15 cellular contexts compared by ENCODE assay signal in genomic region chr18:34358923-34359322, GRCh38.
A peak's percentile ranks its signal among the peaks of the same experiment; 100 is the strongest.
DNase-seq lines count a peak whose midpoint lies in the region; ATAC-seq and FAIRE-seq lines count a peak whose summit lies in the region.
"Had no signal": no experiment of that assay in that cellular context is flagged by ENCODE, and none has a peak within 500 bp of the region (broad histone marks: within the 10 kb centered on the region; RNA-seq: fewer than 3 reads in every experiment).

No MANE protein-coding gene starts in this region.

- peak overlapping the region in 1 of 2 donors; percentile 88 for H3K27ac Mint-ChIP-seq in stimulated activated naive CD8-positive, alpha-beta T cell treated with anti-CD3 and anti-CD28 coated beads, Interleukin-15, amount 100 ng/mL, for 72 hours
- H3K27ac Mint-ChIP-seq: activated naive CD8-positive, alpha-beta T cell had no signal

- no peak for DNase-seq in stimulated activated naive CD8-positive, alpha-beta T cell treated with anti-CD3 and anti-CD28 coated beads, Interleukin-15, Interleukin-2, amounts not matched to agents 100 U/mL and 50 U/mL, for 24 hours
- no peak for DNase-seq in stimulated activated naive CD8-positive, alpha-beta T cell treated with anti-CD3 and anti-CD28 coated beads, Interleukin-15, amount 100 ng/mL, for 72 hours
- DNase-seq in AG20443 (ENCODE audit: low spot score): no peak
- DNase-seq in RCC 7860 (ENCODE audit: low spot score): no peak
- no peak for DNase-seq in NCI-H1694 treated with DMSO at 0.1 percent for 48 hours (lab: John Stamatoyannopoulos, UW)
- DNase-seq in 8988T: no peak
- DNase-seq: activated CD4-positive, alpha-beta T cell treated with anti-CD3 and anti-CD28 coated beads, Interleukin-2, amount 50 U/mL, for 4 hours; DMS79; foreskin keratinocyte; nucleus accumbens; stimulated activated naive CD4-positive, alpha-beta T cell treated with Interleukin-2 at 50 U/mL for 16 hours had no signal

- ATAC-seq in stimulated activated naive CD8-positive, alpha-beta T cell treated with anti-CD3 and anti-CD28 coated beads, Interleukin-15, Interleukin-2, amounts not matched to agents 100 U/mL and 50 U/mL, for 24 hours: peak; percentile 68
- no peak for ATAC-seq in stimulated activated naive CD8-positive, alpha-beta T cell treated with anti-CD3 and anti-CD28 coated beads, Interleukin-15, amount 100 ng/mL, for 72 hours
- peak; percentile 92 for ATAC-seq in GM21717 (IDR thresholded peaks at IDR 0.05; ENCODE audit: unreplicated experiment)
- ATAC-seq in HG03280 (IDR thresholded peaks at IDR 0.05; ENCODE audit: unreplicated experiment): peak; percentile 79
- ATAC-seq: foreskin keratinocyte had no signal

- no peaks in the 10 kb centered on the region for H3K4me1 Mint-ChIP-seq in stimulated activated naive CD8-positive, alpha-beta T cell treated with anti-CD3 and anti-CD28 coated beads, Interleukin-15, amount 100 ng/mL, for 72 hours

- H3K27me3 Mint-ChIP-seq in stimulated activated naive CD8-positive, alpha-beta T cell treated with anti-CD3 and anti-CD28 coated beads, Interleukin-15, amount 100 ng/mL, for 72 hours: no peaks in the 10 kb centered on the region
- H3K27me3 Mint-ChIP-seq: activated naive CD8-positive, alpha-beta T cell had no signal

- H3K9me3 Mint-ChIP-seq in stimulated activated naive CD8-positive, alpha-beta T cell treated with anti-CD3 and anti-CD28 coated beads, Interleukin-15, amount 100 ng/mL, for 72 hours: peaks cover 5 to 7% of the 10 kb centered on the region in 2 donors

- no peak for FAIRE-seq in RCC 7860 (lab: Jason Lieb, UNC)
- FAIRE-seq: HTR-8/SVneo had no signal

- H3K4me3 Mint-ChIP-seq in stimulated activated naive CD8-positive, alpha-beta T cell treated with anti-CD3 and anti-CD28 coated beads, Interleukin-15, amount 100 ng/mL, for 72 hours: no peak overlapping the region
- H3K4me3 Mint-ChIP-seq: activated naive CD8-positive, alpha-beta T cell had no signal
